In genomic region chr11:125465254-125465653, GRCh38 we compare ENCODE assay signal across 25 cellular contexts. TPM values are rescaled to one million over a fixed set of nuclear protein-coding genes. Genes with fewer than 3 reads are reported as not detected.
DNase-seq lines count a peak whose midpoint lies in the region; FAIRE-seq and TF ChIP-seq lines count a peak whose summit lies in the region.
"Had no signal": no experiment of that assay in that cellular context is flagged by ENCODE, and none has a peak within 500 bp of the region (broad histone marks: within the 10 kb centered on the region; RNA-seq: fewer than 3 reads in every experiment).

No MANE protein-coding gene starts in this region.

- 0 out of 8 replicates have a peak overlapping the region, but pooled peaks of 1 of the 4 experiments have one; percentile 6 for H3K4me3 ChIP-seq in H1 (ENCODE audit: extremely low read depth in 1 of 4, insufficient read depth in 2 of 4, low read depth in 3 of 4, low read length in 4 of 4)
- H3K4me3 ChIP-seq: BLaER1 treated with 17β-estradiol and CSF1 and Interleukin-3, amounts not matched to agents 10 nM and 100 nM; K562; Peyer's patch; SJCRH30 had no signal

- peak overlapping the region; percentile 35; the same call in 1 of the 2 replicates for H2AFZ ChIP-seq in H1 (ENCODE audit: low read length)

- no peak for TF ChIP-seq POLR2A in H1 (IDR thresholded peaks at IDR 0.05; ENCODE audit: control extremely low read depth in 1 of 2, low read depth in 2 of 2, low read length in 2 of 2)

- CTCF ChIA-PET in H1 (lab: Charles Lee; ENCODE audit: partially characterized antibody) = interaction anchor here (0.6 to 2.5 kb wide), 4 partner anchors 12 to 60 kb away, joined by 3 to 10 read pairs (median 4); no protein-coding TSS in a partner anchor
- CTCF ChIA-PET in activated CD4-positive, alpha-beta memory T cell treated with anti-CD3 and anti-CD28 coated beads for 36 hours (lab: Charles Lee) = no interaction called here

- peaks cover 0 to 3% (median 0%) of the 10 kb centered on the region in 4 experiments; a peak in 3 of 8 replicates for H3K36me3 ChIP-seq in H1 (ENCODE audit: control insufficient read depth in 2 of 4, insufficient read depth in 4 of 4, low read length in 3 of 4)
- H3K36me3 ChIP-seq: Peyer's patch, SJCRH30 had no signal

- no peak overlapping the region for H3K56ac ChIP-seq in H1 (replicated peaks; ENCODE audit: insufficient read length, low read depth, low read length)

- H2BK15ac ChIP-seq in H1 (ENCODE audit: low read length) = no peak overlapping the region

- H3K9ac ChIP-seq in H1 (replicated peaks in 1 of 4; ENCODE audit: extremely low read depth in 1 of 4, low read depth in 3 of 4, low read length in 3 of 4) = no peak overlapping the region
- H3K9ac ChIP-seq: BLaER1 treated with 17β-estradiol and CSF1 and Interleukin-3, amounts not matched to agents 10 nM and 100 nM had no signal

- FAIRE-seq in H1 (lab: Jason Lieb, UNC) = peak; percentile 19
- FAIRE-seq: G401.6, GM12892, K562 had no signal

- H3K18ac ChIP-seq in H1 (ENCODE audit: extremely low read depth, low read length) = no peak overlapping the region

- no peak overlapping the region for H3K27ac Mint-ChIP-seq in activated CD4-positive, alpha-beta memory T cell treated with anti-CD3 and anti-CD28 coated beads for 36 hours
- H3K27ac Mint-ChIP-seq: CD4-positive, alpha-beta memory T cell had no signal

- no peak overlapping the region for H4K5ac ChIP-seq in H1 (ENCODE audit: insufficient read length, low read depth, low read length)

- peak overlapping the region in 1 of 2 experiments; percentile 6; a peak in 1 of 4 replicates for H3K4me2 ChIP-seq in H1 (ENCODE audit: insufficient read depth in 1 of 2, low read depth in 2 of 2, low read length in 2 of 2)

- intact Hi-C loops in activated CD4-positive, alpha-beta memory T cell treated with anti-CD3 and anti-CD28 coated beads for 36 hours (cut with micrococcal nuclease) = no loop called here

- in situ Hi-C loops in G401 (cut with HindIII; ENCODE audit: low sequenced_read_pairs) = no loop called here

- TF ChIP-seq RAD21 in H1 (IDR thresholded peaks at IDR 0.05 in 1 of 2, conservative IDR thresholded peaks at IDR 0.05 in 1 of 2; ENCODE audit: low read depth in 2 of 2, low read length in 2 of 2) = no peak

- no peak overlapping the region for H2BK12ac ChIP-seq in H1 (ENCODE audit: low read depth, low read length)

- no peak overlapping the region for H3K14ac ChIP-seq in H1 (ENCODE audit: insufficient read length)

- H4K91ac ChIP-seq in H1 (replicated peaks; ENCODE audit: insufficient read length, low read length) = no peak overlapping the region

- POLR2A ChIA-PET in H1 (lab: Charles Lee; ENCODE audit: partially characterized antibody) = interaction anchor here (0.8 kb wide), 1 partner anchor 21 kb away, joined by 3 read pairs; no protein-coding TSS in a partner anchor
- POLR2A ChIA-PET in activated CD4-positive, alpha-beta memory T cell treated with anti-CD3 and anti-CD28 coated beads for 36 hours (lab: Charles Lee) = no interaction called here

- no peaks in the 10 kb centered on the region for H3K79me2 ChIP-seq in H1 (ENCODE audit: control insufficient read depth in 1 of 2, insufficient read depth in 2 of 2, low read length in 2 of 2)

- H2BK120ac ChIP-seq in H1 (replicated peaks; ENCODE audit: low read depth, low read length) = no peak overlapping the region

- 23% methylated on average over 2 of the region's 2 CpGs; no CpG with 5 or more reads in 1 of the 2 experiments for WGBS in H1 (ENCODE audit: extremely low coverage in 1 of 2, insufficient coverage in 1 of 2, insufficient read length in 1 of 2, insufficient replicate concordance in 2 of 2, low coverage in 1 of 2, low lambda C conversion rate in 2 of 2, missing lambda C conversion rate in 1 of 2), 2 experiments

- no peaks in the 10 kb centered on the region for H3K4me1 Mint-ChIP-seq in activated CD4-positive, alpha-beta memory T cell treated with anti-CD3 and anti-CD28 coated beads for 36 hours (ENCODE audit: low read depth)
- H3K4me1 Mint-ChIP-seq: CD4-positive, alpha-beta memory T cell had no signal

- H3K4me3 Mint-ChIP-seq in activated CD4-positive, alpha-beta memory T cell treated with anti-CD3 and anti-CD28 coated beads for 36 hours = no peak overlapping the region
- H3K4me3 Mint-ChIP-seq: CD4-positive, alpha-beta memory T cell had no signal

- TF ChIP-seq EP300 in H1 (IDR thresholded peaks at IDR 0.05; ENCODE audit: borderline replicate concordance in 1 of 2, low read depth in 2 of 2, low read length in 2 of 2) = no peak

- H4K20me1 ChIP-seq in H1 (replicated peaks in 1 of 2; ENCODE audit: control insufficient read depth in 1 of 2, insufficient read depth in 2 of 2, low read length in 2 of 2) = no peaks in the 10 kb centered on the region
- H4K20me1 ChIP-seq: BLaER1 treated with 17β-estradiol and CSF1 and Interleukin-3, amounts not matched to agents 10 nM and 100 nM had no signal

- no peaks in the 10 kb centered on the region for H3K79me1 ChIP-seq in H1 (ENCODE audit: low read depth, low read length)

- H3K23me2 ChIP-seq in H1 (ENCODE audit: low read depth, low read length) = no peaks in the 10 kb centered on the region

- TF ChIP-seq CTCF in H1 (IDR thresholded peaks at IDR 0.05; ENCODE audit: control extremely low read depth in 1 of 3, insufficient read depth in 1 of 3, low read depth in 1 of 3, low read length in 3 of 3) = no peak

- peaks cover 0 to 8% (median 2%) of the 10 kb centered on the region in 4 experiments; a peak in 5 of 7 replicates for H3K4me1 ChIP-seq in H1 (replicated peaks in 1 of 4; ENCODE audit: control insufficient read depth in 3 of 4, insufficient read depth in 4 of 4, low read length in 3 of 4)
- H3K4me1 ChIP-seq: Caco-2, Peyer's patch, SJCRH30 had no signal

- H3K9me3 Mint-ChIP-seq in activated CD4-positive, alpha-beta memory T cell treated with anti-CD3 and anti-CD28 coated beads for 36 hours = no peaks in the 10 kb centered on the region
- H3K9me3 Mint-ChIP-seq: CD4-positive, alpha-beta memory T cell had no signal

- no peak overlapping the region for H3K4ac ChIP-seq in H1 (replicated peaks; ENCODE audit: insufficient read length, low read depth, low read length)

- no peaks in the 10 kb centered on the region for H3K9me3 ChIP-seq in H1 (ENCODE audit: insufficient read depth in 2 of 2, low read depth in 1 of 2, low read length in 1 of 2)
- H3K9me3 ChIP-seq: BLaER1 treated with 17β-estradiol and CSF1 and Interleukin-3, amounts not matched to agents 10 nM and 100 nM; Caco-2; Peyer's patch; SJCRH30 had no signal

- no peak overlapping the region for H3K23ac ChIP-seq in H1 (ENCODE audit: insufficient read length)

- H3K27me3 Mint-ChIP-seq in activated CD4-positive, alpha-beta memory T cell treated with anti-CD3 and anti-CD28 coated beads for 36 hours = peaks cover 4% of the 10 kb centered on the region

- DNase-seq in NCI-H82 (lab: John Stamatoyannopoulos, UW) = peak; percentile 55
- no peak for DNase-seq in NCI-H82 treated with DMSO at 0.1 percent for 48 hours (lab: John Stamatoyannopoulos, UW; ENCODE audit: unreplicated experiment)
- DNase-seq in H1 (ENCODE audit: low read depth in 1 of 2, low spot score in 2 of 2) = no peak
- peak; percentile 64 for DNase-seq in medulla oblongata (ENCODE audit: extremely low spot score)
- DNase-seq in HCEC 1CT = no peak
- no peak for DNase-seq in G401 (ENCODE audit: low spot score)
- DNase-seq in activated CD4-positive, alpha-beta memory T cell treated with anti-CD3 and anti-CD28 coated beads for 36 hours = no peak
- DNase-seq: 8988T; Caco-2; CD4-positive, alpha-beta memory T cell; DMS153; MM.1S; NCI-H1048; NCI-H1417 treated with DMSO at 0.1 percent for 48 hours; NCI-H187 treated with DMSO at 0.1 percent for 48 hours; NCI-H2107; NCI-H226; NCI-H774; Peyer's patch; SJCRH30 had no signal

- H4K8ac ChIP-seq in H1 (ENCODE audit: extremely low read depth, insufficient read depth, low read length) = no peak overlapping the region

- no peaks in the 10 kb centered on the region for H3K27me3 ChIP-seq in H1 (replicated peaks in 1 of 4; ENCODE audit: control insufficient read depth in 3 of 4, extremely low read depth in 1 of 4, insufficient read depth in 3 of 4, low read length in 3 of 4)
- H3K27me3 ChIP-seq: BLaER1 treated with 17β-estradiol and CSF1 and Interleukin-3, amounts not matched to agents 10 nM and 100 nM; Peyer's patch; SJCRH30 had no signal

- H3K36me3 Mint-ChIP-seq in activated CD4-positive, alpha-beta memory T cell treated with anti-CD3 and anti-CD28 coated beads for 36 hours = no peaks in the 10 kb centered on the region
- H3K36me3 Mint-ChIP-seq: CD4-positive, alpha-beta memory T cell had no signal

- no peak overlapping the region for H2AK5ac ChIP-seq in H1 (ENCODE audit: low read depth, low read length)

- no peak overlapping the region for H2BK5ac ChIP-seq in H1 (ENCODE audit: low read depth, low read length)

- H3K27ac ChIP-seq in H1 (ENCODE audit: low read depth, low read length) (no peak overlapping the region), temporal lobe (ENCODE audit: low read depth, low read length) (peak overlapping the region; percentile 54)
- H3K27ac ChIP-seq: BLaER1 treated with 17β-estradiol and CSF1 and Interleukin-3, amounts not matched to agents 10 nM and 100 nM; Peyer's patch; SJCRH30 had no signal

- H2BK20ac ChIP-seq in H1 (ENCODE audit: low read length) = no peak overlapping the region

TF ChIP-seq in H1, 55 proteins besides CTCF, POLR2A, EP300 and RAD21:
- TF ChIP-seq CHD2 (IDR thresholded peaks at IDR 0.05; ENCODE audit: low read length) (peak; percentile 38; the same call in 1 of the 2 replicates), EZH2 (IDR thresholded peaks at IDR 0.05; ENCODE audit: low read depth, low read length, severe bottlenecking) (no peak)

RNA-seq across cellular contexts. Expression of gene FEZ1, which starts 30.8 kb away (rescaled TPM):
- total RNA-seq in H1 (2021; fragmentation: NEBNext Ultra II Directional; extraction: Animal tissue kit (Norgen Biotek cat#: 25700)) = 51.6 and 59.6 TPM in 2 replicates
- 72.5 and 73.6 TPM in 2 replicates for polyA plus RNA-seq in H1 (2011; rRNA removed)
- polyA plus RNA-seq in H1 (2011; cell fraction: cytosol; rRNA removed) = 69.3 TPM
- 53.1 TPM for polyA plus RNA-seq in H1 (2011; cell fraction: nucleus; rRNA removed)
- polyA plus RNA-seq in H1 (2012, experiment 1 of 2) = 69.0 to 94.2 TPM (median 84.4 TPM) in 4 replicates
- polyA plus RNA-seq in H1 (2012, experiment 2 of 2) = 76.4 TPM
- 27.6 TPM for polyA plus RNA-seq in H1 (2013, experiment 1 of 2)
- polyA plus RNA-seq in H1 (2013, experiment 2 of 2) = 30.0 TPM
- 28.2 and 34.7 TPM in 2 replicates for polyA minus RNA-seq in H1 (2011; rRNA and poly(A)+ RNA removed)
- 28.4 TPM for polyA minus RNA-seq in H1 (2011; cell fraction: cytosol; rRNA and poly(A)+ RNA removed)
- 23.8 TPM for polyA minus RNA-seq in H1 (2011; cell fraction: nucleus; rRNA and poly(A)+ RNA removed)
- 226 TPM for total RNA-seq in temporal lobe
- total RNA-seq in G401 (2014; rRNA removed; shearing (Covaris generic)) = 7.1 and 12.4 TPM in 2 replicates
- total RNA-seq in activated CD4-positive, alpha-beta memory T cell treated with anti-CD3 and anti-CD28 coated beads for 36 hours = 1 to 10 TPM; 2.1 to 3.3 TPM

Comparison
In these comparisons a context has a peak if more than half of its experiments do, and no peak if none do; other contexts are left out.
1. DNase-seq: peak in NCI-H82 (single experiment) and medulla oblongata (single experiment); none in NCI-H82 treated with DMSO at 0.1 percent for 48 hours (single experiment), H1 (0 of 2), HCEC 1CT (single experiment), G401 (single experiment) and activated CD4-positive, alpha-beta memory T cell treated with anti-CD3 and anti-CD28 coated beads for 36 hours (single experiment).